Comparison of ENCODE assay signal across 13 cellular contexts in the genomic region with DNA sequence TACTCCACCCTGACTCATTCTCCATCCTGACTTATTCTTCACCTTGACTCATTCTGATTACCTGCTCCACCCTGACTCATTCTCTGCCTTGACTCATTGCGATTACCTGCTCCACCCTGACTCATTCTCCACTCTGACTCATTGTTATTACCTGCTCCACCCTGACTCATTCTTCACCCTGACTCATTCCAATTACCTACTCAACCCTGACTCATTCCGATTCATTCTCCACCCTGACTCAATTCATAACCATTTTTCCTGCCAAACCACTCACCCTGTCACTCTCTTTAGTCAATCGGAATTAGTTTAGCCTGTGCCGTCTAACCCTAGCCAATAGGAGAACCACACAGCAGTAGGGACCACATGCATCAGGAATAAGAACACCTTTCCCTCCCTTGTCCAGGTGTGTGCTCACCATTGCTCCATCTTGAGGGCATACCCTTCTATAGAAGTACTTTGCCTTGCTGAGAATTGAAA.
DNase-seq lines count a peak whose midpoint lies in the region; ATAC-seq and FAIRE-seq lines count a peak whose summit lies in the region.
"Had no signal": no experiment of that assay in that cellular context is flagged by ENCODE, and none has a peak within 500 bp of the region (broad histone marks: within the 10 kb centered on the region; RNA-seq: fewer than 3 reads in every experiment).

No MANE protein-coding gene starts in this region.

- FAIRE-seq in urothelium cell line (lab: Jason Lieb, UNC): peak; percentile 98

- H3K27ac ChIP-seq in epithelial cell of prostate: no peak overlapping the region
- H3K27ac ChIP-seq: HL-60, SJCRH30, spleen had no signal

- peak; percentile 5 to 7 for DNase-seq in stimulated activated CD4-positive, alpha-beta T cell treated with anti-CD3 and anti-CD28 coated beads, Interleukin-15, amount 100 ng/mL, for 48 hours (ENCODE audit: low read depth in 2 of 2)
- no peak for DNase-seq in stimulated activated CD4-positive, alpha-beta T cell treated with anti-CD3 and anti-CD28 coated beads, Interleukin-12 subunit alpha, Interleukin-12 subunit beta, amount 100 ng/mL, for 4 hours
- DNase-seq in NCI-H460 (ENCODE audit: extremely low read depth, low read depth) (peak; percentile 38), epithelial cell of prostate (ENCODE audit: low read depth, low spot score) (peak; percentile 1), urothelium cell line (ENCODE audit: low spot score) (peak; percentile 24), NCI-H2227 (lab: John Stamatoyannopoulos, UW; ENCODE audit: unreplicated experiment) (no peak), sciatic nerve (ENCODE audit: low spot score) (no peak)
- DNase-seq: BE2C, NCI-H187, SJCRH30, spleen had no signal

- ATAC-seq in sciatic nerve (no peak), HG02981 (IDR thresholded peaks at IDR 0.05; ENCODE audit: unreplicated experiment) (no peak)

- intact Hi-C loops in sciatic nerve (cut with DNase I): no loop called here

Comparison
In these comparisons a context has a peak if more than half of its experiments do, and no peak if none do; other contexts are left out.
1. DNase-seq: peak in stimulated activated CD4-positive, alpha-beta T cell treated with anti-CD3 and anti-CD28 coated beads, Interleukin-15, amount 100 ng/mL, for 48 hours (2 of 2), NCI-H460 (single experiment), epithelial cell of prostate (single experiment) and urothelium cell line (single experiment); none in stimulated activated CD4-positive, alpha-beta T cell treated with anti-CD3 and anti-CD28 coated beads, Interleukin-12 subunit alpha, Interleukin-12 subunit beta, amount 100 ng/mL, for 4 hours (single experiment), NCI-H2227 (single experiment) and sciatic nerve (single experiment).